In genomic region chr4:185209031-185209851, GRCh38 we compare ENCODE assay signal across 8 cellular contexts. TPM values are rescaled to one million over a fixed set of nuclear protein-coding genes. Genes with fewer than 3 reads are reported as not detected.
DNase-seq lines count a peak whose midpoint lies in the region; ATAC-seq, FAIRE-seq and TF ChIP-seq lines count a peak whose summit lies in the region.

Gene SNX25, plus strand, starts transcription at chr4:185209598. Its CDS starts 229 bp downstream, at chr4:185209827.

- TF ChIP-seq CTCF in left ventricle myocardium inferior (IDR thresholded peaks at IDR 0.05; ENCODE audit: borderline replicate concordance) (peak; percentile 48), psoas muscle (IDR thresholded peaks at IDR 0.05) (peak; percentile 21)

- H3K9me3 Mint-ChIP-seq in T-helper 1 cell treated with Interleukin-12 subunit alpha and Interleukin-12 subunit beta and Interleukin-4 antibody, amounts not matched to agents 30 μg/mL and 1 μg/mL, for 36 hours = no peaks in the 10 kb centered on the region

- H3K27me3 Mint-ChIP-seq in T-helper 1 cell treated with Interleukin-12 subunit alpha and Interleukin-12 subunit beta and Interleukin-4 antibody, amounts not matched to agents 30 μg/mL and 1 μg/mL, for 36 hours (ENCODE audit: low read depth) = no peaks in the 10 kb centered on the region

- H3K27ac Mint-ChIP-seq in T-helper 1 cell treated with Interleukin-12 subunit alpha and Interleukin-12 subunit beta and Interleukin-4 antibody, amounts not matched to agents 30 μg/mL and 1 μg/mL, for 36 hours = peak within 1 kb of the TSS; percentile 90

- H3K27ac ChIP-seq in left ventricle myocardium inferior (replicated peaks) = peak within 1 kb of the TSS; percentile 90
- H3K27ac ChIP-seq in psoas muscle = peak within 1 kb of the TSS; percentile 90

- FAIRE-seq in urothelium cell line (lab: Jason Lieb, UNC) = no peak

- peak; percentile 95 to 97 (median 96) for ATAC-seq in psoas muscle

- 0 to 2% (median 0%) methylated on average over 35 to 72 of the region's 72 CpGs for whole genome bisulfite sequencing in psoas muscle, 3 donors

- peak within 1 kb of the TSS; percentile 81 for H3K4me3 ChIP-seq in left ventricle myocardium inferior
- peak within 1 kb of the TSS; percentile 71 for H3K4me3 ChIP-seq in psoas muscle

- H3K4me1 ChIP-seq in left ventricle myocardium inferior = peaks cover 42% of the 10 kb centered on the region
- H3K4me1 ChIP-seq in psoas muscle = peaks cover 19% of the 10 kb centered on the region

- H3K4me3 Mint-ChIP-seq in T-helper 1 cell treated with Interleukin-12 subunit alpha and Interleukin-12 subunit beta and Interleukin-4 antibody, amounts not matched to agents 30 μg/mL and 1 μg/mL, for 36 hours = peak within 1 kb of the TSS; percentile 91

- H3K27me3 ChIP-seq in left ventricle myocardium inferior (ENCODE audit: low read depth) (no peaks in the 10 kb centered on the region), psoas muscle (ENCODE audit: insufficient read depth in 3 of 3, low read length in 2 of 3) (no peaks in the 10 kb centered on the region)

- H3K9me3 ChIP-seq in left ventricle myocardium inferior (replicated peaks) (no peaks in the 10 kb centered on the region), psoas muscle (no peaks in the 10 kb centered on the region)

- intact Hi-C loops in left ventricle myocardium inferior (cut with micrococcal nuclease) = no loop called here
- intact Hi-C loops in psoas muscle (cut with DNase I) = loop anchor here in 1 of 2 donors (10.0 kb wide), 2 partner anchors 186 to 826 kb away; partner anchors contain the start of genes ANKRD37 and LRP2BP

- H3K36me3 ChIP-seq in left ventricle myocardium inferior (no peaks in the 10 kb centered on the region), psoas muscle (ENCODE audit: insufficient read depth in 1 of 2, low read depth in 1 of 2) (no peaks in the 10 kb centered on the region)

- H3K4me1 Mint-ChIP-seq in T-helper 1 cell treated with Interleukin-12 subunit alpha and Interleukin-12 subunit beta and Interleukin-4 antibody, amounts not matched to agents 30 μg/mL and 1 μg/mL, for 36 hours (ENCODE audit: low read depth) = peaks cover 27% of the 10 kb centered on the region

- peaks cover 6% of the 10 kb centered on the region for H3K36me3 Mint-ChIP-seq in T-helper 1 cell treated with Interleukin-12 subunit alpha and Interleukin-12 subunit beta and Interleukin-4 antibody, amounts not matched to agents 30 μg/mL and 1 μg/mL, for 36 hours (ENCODE audit: low read depth)

- DNase-seq in GM03348 (ENCODE audit: low spot score) = peak; percentile 90
- DNase-seq in GOT3 (lab: John Stamatoyannopoulos, UW) = peak; percentile 31
- peak; percentile 75 for DNase-seq in M059J (ENCODE audit: low read depth)
- DNase-seq in amygdala (lab: John Stamatoyannopoulos, UW) = peak in 55 of 56 donors; percentile 10 to 90 (median 75)
- DNase-seq in left ventricle myocardium inferior = peak; percentile 90
- DNase-seq in psoas muscle = peak; percentile 88 to 92
- DNase-seq in urothelium cell line (ENCODE audit: low spot score) = peak; percentile 87

RNA-seq across cellular contexts. Expression of gene SNX25, which starts in this region (rescaled TPM):
- total RNA-seq in M059J (2014; rRNA removed; shearing (Covaris generic)) = 14.5 and 19.8 TPM in 2 replicates
- 10.8 TPM for total RNA-seq in left ventricle myocardium inferior
- 10 to 100 TPM in 2 of 4 donors, 1 to 10 TPM in 2; 9.1 to 12.0 (median 10.3) TPM for total RNA-seq in psoas muscle
- 10 to 100 TPM in 1 of 3 donors, 1 to 10 TPM in 2; 5.3 to 13.0 (median 6.1) TPM for polyA plus RNA-seq in psoas muscle

Comparison
In these comparisons a context has a peak if more than half of its experiments do, and no peak if none do; other contexts are left out.
1. Peak in every context shown above with its lines: DNase-seq, ATAC-seq, H3K4me3 ChIP-seq and H3K27ac ChIP-seq.
2. DNase-seq: peak in every context shown above with its lines; median percentile 90 in GM03348; 90 in left ventricle myocardium inferior; 90 in psoas muscle; 87 in urothelium cell line; 75 in M059J; 75 in amygdala; 31 in GOT3.